In genomic region chr11:11558826-11559225, GRCh38 we compare ENCODE assay signal across 11 cellular contexts.
"Had no signal": no experiment of that assay in that cellular context is flagged by ENCODE, and none has a peak within 500 bp of the region (broad histone marks: within the 10 kb centered on the region; RNA-seq: fewer than 3 reads in every experiment).

No MANE protein-coding gene starts in this region.

- H3K27me3 ChIP-seq: esophagus muscularis mucosa, right lobe of liver had no signal

- DNase-seq: activated CD4-positive, alpha-beta T cell treated with anti-CD3 and anti-CD28 coated beads, Interleukin-2, amount 50 U/mL, for 1 hour; activated T-cell treated with anti-CD3 and anti-CD28 coated beads for 4 hours; endodermal cell; naive thymus-derived CD4-positive, alpha-beta T cell; right lobe of liver; stimulated activated CD4-positive, alpha-beta T cell treated with anti-CD3 and anti-CD28 coated beads, Interleukin-1b, Interleukin-23, amount 100 ng/mL, for 48 hours; stimulated activated naive CD4-positive, alpha-beta T cell; substantia nigra; trophoblast cell had no signal

- H3K4me1 ChIP-seq: right lobe of liver had no signal

- H3K4me3 ChIP-seq: esophagus muscularis mucosa, right lobe of liver had no signal

- ATAC-seq: naive thymus-derived CD4-positive, alpha-beta T cell; right lobe of liver had no signal

- H3K9me3 ChIP-seq: esophagus muscularis mucosa, neutrophil, right lobe of liver had no signal

- H3K36me3 ChIP-seq: esophagus muscularis mucosa, neutrophil, right lobe of liver had no signal

- H3K27ac ChIP-seq: esophagus muscularis mucosa, neutrophil, right lobe of liver had no signal
